Comparison of ENCODE assay signal across 8 cellular contexts in the genomic region with DNA sequence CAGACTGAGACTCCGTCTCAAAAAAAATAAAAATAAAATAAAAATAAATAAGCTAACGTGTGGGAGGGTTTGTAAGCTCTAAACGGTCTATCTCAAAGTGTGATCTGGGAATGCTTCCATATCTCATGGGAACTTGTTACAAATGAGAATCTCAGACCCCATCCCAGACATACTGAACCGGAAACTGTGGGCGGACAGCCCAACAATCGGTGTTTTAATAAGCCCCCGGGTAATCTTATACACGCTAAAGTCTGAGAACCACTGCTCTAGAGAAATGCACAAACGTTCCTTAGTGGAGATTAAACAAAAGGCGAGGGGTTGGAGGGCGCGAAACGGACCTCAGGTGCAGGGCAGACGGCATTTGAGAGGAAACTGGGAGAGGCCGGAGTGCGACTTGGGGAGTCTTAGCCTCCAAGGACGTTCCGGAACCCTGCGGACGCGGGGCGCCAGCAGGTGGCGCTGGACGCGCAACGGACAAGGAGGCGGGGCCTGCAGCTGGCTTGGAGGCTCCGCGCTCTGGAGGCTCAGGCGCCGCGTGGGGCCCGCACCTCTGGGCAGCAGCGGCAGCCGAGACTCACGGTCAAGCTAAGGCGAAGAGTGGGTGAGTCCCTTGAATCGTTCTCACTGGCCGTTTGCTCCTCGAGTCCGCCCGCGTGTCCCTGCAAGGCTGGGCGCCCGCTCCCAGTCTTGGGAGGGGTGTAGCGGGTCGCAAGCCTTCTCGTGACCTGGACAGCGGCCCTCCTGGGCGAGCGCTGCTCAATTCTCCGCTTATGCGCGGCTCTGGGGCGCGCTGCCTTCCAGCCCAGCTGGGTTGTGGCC. TPM values are rescaled to one million over a fixed set of nuclear protein-coding genes. Genes with fewer than 3 reads are reported as not detected.
A peak's percentile ranks its signal among the peaks of the same experiment; 100 is the strongest.
DNase-seq lines count a peak whose midpoint lies in the region; ATAC-seq, FAIRE-seq and TF ChIP-seq lines count a peak whose summit lies in the region.
"Not testable (repeated sequence)": the region's sequence is repeated elsewhere in the genome, so short reads cannot be mapped to it uniquely, and the experiment has no call there.

A gene (plus strand): TSS at position 527 of the 819 bp plus-strand sequence. CDS start 5,320 bp downstream, outside the sequence.

- TF ChIP-seq RAD21 in HepG2 (CRISPR knock-in tag; IDR thresholded peaks at IDR 0.05) = peak; percentile 92

- H4K20me1 ChIP-seq in HepG2 (ENCODE audit: insufficient read depth, low read length) = not testable (repeated sequence)

- H3K27me3 ChIP-seq in HepG2 (ENCODE audit: control insufficient read depth in 1 of 2, insufficient read depth in 2 of 2, low read length in 2 of 2) = not testable (repeated sequence)

- peak within 1 kb of the TSS; percentile 86 for H3K27ac ChIP-seq in C4-2B
- H3K27ac ChIP-seq in HepG2 (ENCODE audit: extremely low read length, insufficient read depth, low read length) = peak within 1 kb of the TSS; percentile 75

- FAIRE-seq in HepG2 (lab: Jason Lieb, UNC) = not testable (repeated sequence)

- H3K9me3 ChIP-seq in HepG2 (ENCODE audit: low read length) = not testable (repeated sequence)

- peak within 1 kb of the TSS; percentile 81 for H3K9ac ChIP-seq in HepG2 (ENCODE audit: insufficient read depth, low read depth, low read length)

- intact Hi-C loops in HepG2 (cut with micrococcal nuclease; ENCODE audit: unreplicated experiment) = loop anchor here (1.0 to 5.0 kb wide), 8 partner anchors 19 to 273 kb away; a partner anchor contains a TSS

- peaks cover 16% of the 10 kb centered on the region for H3K4me1 ChIP-seq in HepG2 (ENCODE audit: insufficient read depth, low read length)

- TF ChIP-seq CTCF in C4-2B (conservative IDR thresholded peaks at IDR 0.05) (peak; percentile 95), HepG2 (CRISPR knock-in tag; IDR thresholded peaks at IDR 0.05) (peak; percentile 96)

- H3K79me2 ChIP-seq in HepG2 (ENCODE audit: insufficient read depth, low read length) = not testable (repeated sequence)

- 2% methylated on average over 15 of the region's 56 CpGs for WGBS in HepG2 (ENCODE audit: low lambda C conversion rate)

- H3K4me3 ChIP-seq in HepG2 (replicated peaks in 1 of 3; ENCODE audit: insufficient read depth in 1 of 3, low read depth in 2 of 3, low read length in 3 of 3) = peak within 1 kb of the TSS; percentile 74 to 82 (median 78); a peak in 5 of 6 replicates

- TF ChIP-seq EP300 in HepG2 (IDR thresholded peaks at IDR 0.05; ENCODE audit: low read depth in 2 of 2, low read length in 2 of 2) (peak in 1 of 2 experiments; percentile 4; a peak in 1 of 4 replicates), HepG2 (CRISPR knock-in tag; IDR thresholded peaks at IDR 0.05; ENCODE audit: borderline replicate concordance) (peak; percentile 42; the same call in 1 of the 2 replicates)

- not testable (repeated sequence) for BruUV-seq in HepG2 (replicated peaks; lab: Mats Ljungman, UMichigan)

- CTCF ChIA-PET in HepG2 (lab: Yijun Ruan, JAX; ENCODE audit: low intra/inter-chr PET ratio, low total read pairs) = interaction anchor here (0.8 to 2.6 kb wide), 4 partner anchors 57 to 274 kb away, joined by 4 to 20 read pairs (median 12); a partner anchor contains a TSS

- POLR2A ChIA-PET in HepG2 (lab: Yijun Ruan, JAX) = interaction anchor here (0.7 to 2.9 kb wide), 9 partner anchors 18 to 274 kb away, joined by 3 to 51 read pairs (median 6); a partner anchor contains a TSS

- H2AFZ ChIP-seq in HepG2 (ENCODE audit: low read length) = peak within 1 kb of the TSS; percentile 86

- peak; percentile 72 for DNase-seq in NCI-H526 treated with DMSO at 0.1 percent for 48 hours (lab: John Stamatoyannopoulos, UW)
- DNase-seq in activated CD4-positive, alpha-beta T cell treated with anti-CD3 and anti-CD28 coated beads, Interleukin-2, amount 50 U/mL, for 48 hours = peak; percentile 90 to 92
- DNase-seq in dermis microvascular lymphatic vessel endothelial cell (ENCODE audit: low read depth in 2 of 2) = peak; percentile 67 to 90
- peak; percentile 77 for DNase-seq in HepG2 (ENCODE audit: low spot score)
- peak; percentile 80 for DNase-seq in stimulated activated CD4-positive, alpha-beta T cell treated with anti-CD3 and anti-CD28 coated beads, Interleukin-1b, Interleukin-23, amount 100 ng/mL, for 48 hours

- ATAC-seq in GM19351 (IDR thresholded peaks at IDR 0.05; ENCODE audit: unreplicated experiment) (peak; percentile 93), HG03457 (IDR thresholded peaks at IDR 0.05; ENCODE audit: unreplicated experiment) (peak; percentile 97), HepG2 (peak; percentile 95)

- TF ChIP-seq POLR2A in HepG2 (IDR thresholded peaks at IDR 0.05; ENCODE audit: insufficient read depth in 1 of 2, low read depth in 2 of 2, low read length in 2 of 2) = peak; percentile 70 to 86

- peak within 1 kb of the TSS; percentile 74 for H3K4me2 ChIP-seq in HepG2 (ENCODE audit: low read depth, low read length)

- not testable (repeated sequence) for H3K36me3 ChIP-seq in HepG2 (replicated peaks in 1 of 2; ENCODE audit: control insufficient read depth in 1 of 2, insufficient read depth in 2 of 2, low read length in 2 of 2)

- in situ Hi-C loops in HepG2 (cut with HindIII; ENCODE audit: extremely low pct_ligation_motif_present, low pct_unique_long_range_greater_than_20kb) = loop anchor here (10.0 kb wide), 2 partner anchors 111 to 261 kb away; no protein-coding TSS in a partner anchor

TF ChIP-seq in HepG2, 621 proteins besides CTCF, POLR2A, EP300 and RAD21 (continues in another document):
- TF ChIP-seq, protein P1, sequence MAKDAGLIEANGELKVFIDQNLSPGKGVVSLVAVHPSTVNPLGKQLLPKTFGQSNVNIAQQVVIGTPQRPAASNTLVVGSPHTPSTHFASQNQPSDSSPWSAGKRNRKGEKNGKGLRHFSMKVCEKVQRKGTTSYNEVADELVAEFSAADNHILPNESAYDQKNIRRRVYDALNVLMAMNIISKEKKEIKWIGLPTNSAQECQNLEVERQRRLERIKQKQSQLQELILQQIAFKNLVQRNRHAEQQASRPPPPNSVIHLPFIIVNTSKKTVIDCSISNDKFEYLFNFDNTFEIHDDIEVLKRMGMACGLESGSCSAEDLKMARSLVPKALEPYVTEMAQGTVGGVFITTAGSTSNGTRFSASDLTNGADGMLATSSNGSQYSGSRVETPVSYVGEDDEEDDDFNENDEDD (CRISPR knock-in tag; IDR thresholded peaks at IDR 0.05; ENCODE audit: borderline replicate concordance) = peak; percentile 66; the same call in 1 of the 2 replicates
- peak; percentile 52; the same call in 1 of the 2 replicates for TF ChIP-seq SOX5 (CRISPR knock-in tag; IDR thresholded peaks at IDR 0.05; ENCODE audit: borderline replicate concordance)
- 0 out of 2 replicates have a peak, but pooled peaks have one; percentile 3 for TF ChIP-seq JUND (CRISPR knock-in tag; IDR thresholded peaks at IDR 0.05)
- TF ChIP-seq, protein P2, sequence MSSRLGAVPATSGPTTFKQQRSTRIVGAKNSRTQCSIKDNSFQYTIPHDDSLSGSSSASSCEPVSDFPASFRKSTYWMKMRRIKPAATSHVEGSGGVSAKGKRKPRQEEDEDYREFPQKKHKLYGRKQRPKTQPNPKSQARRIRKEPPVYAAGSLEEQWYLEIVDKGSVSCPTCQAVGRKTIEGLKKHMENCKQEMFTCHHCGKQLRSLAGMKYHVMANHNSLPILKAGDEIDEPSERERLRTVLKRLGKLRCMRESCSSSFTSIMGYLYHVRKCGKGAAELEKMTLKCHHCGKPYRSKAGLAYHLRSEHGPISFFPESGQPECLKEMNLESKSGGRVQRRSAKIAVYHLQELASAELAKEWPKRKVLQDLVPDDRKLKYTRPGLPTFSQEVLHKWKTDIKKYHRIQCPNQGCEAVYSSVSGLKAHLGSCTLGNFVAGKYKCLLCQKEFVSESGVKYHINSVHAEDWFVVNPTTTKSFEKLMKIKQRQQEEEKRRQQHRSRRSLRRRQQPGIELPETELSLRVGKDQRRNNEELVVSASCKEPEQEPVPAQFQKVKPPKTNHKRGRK (CRISPR knock-in tag; IDR thresholded peaks at IDR 0.05) = peak; percentile 54; the same call in 1 of the 2 replicates
- TF ChIP-seq, protein P3, sequence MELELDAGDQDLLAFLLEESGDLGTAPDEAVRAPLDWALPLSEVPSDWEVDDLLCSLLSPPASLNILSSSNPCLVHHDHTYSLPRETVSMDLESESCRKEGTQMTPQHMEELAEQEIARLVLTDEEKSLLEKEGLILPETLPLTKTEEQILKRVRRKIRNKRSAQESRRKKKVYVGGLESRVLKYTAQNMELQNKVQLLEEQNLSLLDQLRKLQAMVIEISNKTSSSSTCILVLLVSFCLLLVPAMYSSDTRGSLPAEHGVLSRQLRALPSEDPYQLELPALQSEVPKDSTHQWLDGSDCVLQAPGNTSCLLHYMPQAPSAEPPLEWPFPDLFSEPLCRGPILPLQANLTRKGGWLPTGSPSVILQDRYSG (CRISPR knock-in tag; IDR thresholded peaks at IDR 0.05) = peak; percentile 77; the same call in 1 of the 2 replicates
- 0 out of 2 replicates have a peak, but pooled peaks have one; percentile 67 for TF ChIP-seq ZNF724P (CRISPR knock-in tag; IDR thresholded peaks at IDR 0.05; ENCODE audit: borderline replicate concordance)
- TF ChIP-seq ZNF557 (CRISPR knock-in tag; IDR thresholded peaks at IDR 0.05) = peak; percentile 75; the same call in 1 of the 2 replicates

RNA-seq across cellular contexts. Expression of the gene that starts here (rescaled TPM):
- total RNA-seq in dermis microvascular lymphatic vessel endothelial cell (1.4 and 9.4 TPM in 2 replicates), HepG2 (2016; rRNA removed; fragmentation: Illumina TruSeq; extraction: Trizol) (17.3 and 24.2 TPM in 2 replicates)
- total RNA-seq in HepG2 (2016; cell fraction: cytosol; rRNA removed; fragmentation: Illumina TruSeq; extraction: Trizol; ENCODE audit: low read depth) = 5.6 and 6.9 TPM in 2 replicates
- 17.3 and 24.0 TPM in 2 replicates for total RNA-seq in HepG2 (2016; cell fraction: insoluble cytoplasmic fraction; rRNA removed; fragmentation: Illumina TruSeq; extraction: Trizol)
- total RNA-seq in HepG2 (2016; cell fraction: membrane; rRNA removed; fragmentation: Illumina TruSeq; extraction: Trizol) = 6.2 and 7.4 TPM in 2 replicates
- total RNA-seq in HepG2 (2016; cell fraction: nucleus; rRNA removed; fragmentation: Illumina TruSeq; extraction: Trizol) = 20.3 and 22.1 TPM in 2 replicates
- 22.2 and 23.2 TPM in 2 replicates for polyA plus RNA-seq in HepG2 (2011; rRNA removed)
- 11.0 and 22.5 TPM in 2 replicates for polyA plus RNA-seq in HepG2 (2011; cell fraction: cytosol; rRNA removed)
- 6.9 and 11.7 TPM in 2 replicates for polyA plus RNA-seq in HepG2 (2011; cell fraction: nucleus; rRNA removed)
- polyA plus RNA-seq in HepG2 (2012) = 23.5 and 39.3 TPM in 2 replicates
- 3.9 and 4.2 TPM in 2 replicates for polyA plus RNA-seq in HepG2 (2016; cell fraction: cytosol; fragmentation: Illumina TruSeq; extraction: Trizol; ENCODE audit: low read depth)
- 15.0 and 16.3 TPM in 2 replicates for polyA plus RNA-seq in HepG2 (2016; cell fraction: insoluble cytoplasmic fraction; fragmentation: Illumina TruSeq; extraction: Trizol; ENCODE audit: low read depth)
- 4.1 and 5.3 TPM in 2 replicates for polyA plus RNA-seq in HepG2 (2016; cell fraction: membrane; fragmentation: Illumina TruSeq; extraction: Trizol; ENCODE audit: low read depth)
- 32.3 and 34.0 TPM in 2 replicates for polyA plus RNA-seq in HepG2 (2016; cell fraction: nucleus; fragmentation: Illumina TruSeq; extraction: Trizol; ENCODE audit: insufficient read depth, low read depth)
- polyA minus RNA-seq in HepG2 (2011; rRNA and poly(A)+ RNA removed; ENCODE audit: low replicate concordance) = 3.2 TPM in 1 of 2 replicates, not detected in the other
- 6.7 and 7.2 TPM in 2 replicates for polyA minus RNA-seq in HepG2 (2011; cell fraction: cytosol; rRNA and poly(A)+ RNA removed)
- 6.3 and 13.8 TPM in 2 replicates for polyA minus RNA-seq in HepG2 (2011; cell fraction: nucleus; rRNA and poly(A)+ RNA removed)

Comparison
In these comparisons a context has a peak if more than half of its experiments do, and no peak if none do; other contexts are left out.
1. Peak in every context shown above with its lines: DNase-seq, ATAC-seq, H3K4me3 ChIP-seq and H3K27ac ChIP-seq.